Comparison of ENCODE assay signal across 9 cellular contexts in genomic region chr9:127557998-127558546, GRCh38. TPM values are rescaled to one million over a fixed set of nuclear protein-coding genes. Genes with fewer than 3 reads are reported as not detected.
DNase-seq lines count a peak whose midpoint lies in the region; ATAC-seq, FAIRE-seq and TF ChIP-seq lines count a peak whose summit lies in the region.
"Had no signal": no experiment of that assay in that cellular context is flagged by ENCODE, and none has a peak within 500 bp of the region (broad histone marks: within the 10 kb centered on the region; RNA-seq: fewer than 3 reads in every experiment).

No MANE protein-coding gene starts in this region.

- no peak for TF ChIP-seq CTCF in left lung (IDR thresholded peaks at IDR 0.05)

- peaks cover 18% of the 10 kb centered on the region for H3K36me3 Mint-ChIP-seq in activated CD4-positive, alpha-beta T cell treated with anti-CD3 and anti-CD28 coated beads, Interleukin-2, amount 10 ng/mL, durations not matched to agents 24 days and 14 days (ENCODE audit: low read depth)
- H3K36me3 Mint-ChIP-seq in activated CD4-positive, alpha-beta T cell treated with anti-CD3 and anti-CD28 coated beads for 36 hours (ENCODE audit: low read depth), result no peaks in the 10 kb centered on the region
- H3K36me3 Mint-ChIP-seq in activated naive CD8-positive, alpha-beta T cell treated with anti-CD3 and anti-CD28 coated beads, Interleukin-2, amount 50 U/mL, for 24 hours (ENCODE audit: low read depth), result no peaks in the 10 kb centered on the region

- H3K27me3 Mint-ChIP-seq in activated CD4-positive, alpha-beta T cell treated with anti-CD3 and anti-CD28 coated beads, Interleukin-2, amount 10 ng/mL, durations not matched to agents 24 days and 14 days, result no peaks in the 10 kb centered on the region
- H3K27me3 Mint-ChIP-seq in activated CD4-positive, alpha-beta T cell treated with anti-CD3 and anti-CD28 coated beads for 36 hours, result no peaks in the 10 kb centered on the region
- no peaks in the 10 kb centered on the region for H3K27me3 Mint-ChIP-seq in activated naive CD8-positive, alpha-beta T cell treated with anti-CD3 and anti-CD28 coated beads, Interleukin-2, amount 50 U/mL, for 24 hours

- peaks cover 0 to 29% of the 10 kb centered on the region in 2 donors for H3K36me3 ChIP-seq in left lung
- no peaks in the 10 kb centered on the region for H3K36me3 ChIP-seq in thymus (ENCODE audit: control insufficient read depth, insufficient read depth)

- WGBS in thymus, result 90% methylated on average over 11 of the region's 11 CpGs

- H3K27ac Mint-ChIP-seq in activated CD4-positive, alpha-beta T cell treated with anti-CD3 and anti-CD28 coated beads, Interleukin-2, amount 10 ng/mL, durations not matched to agents 24 days and 14 days, result peak overlapping the region; percentile 51
- H3K27ac Mint-ChIP-seq in activated CD4-positive, alpha-beta T cell treated with anti-CD3 and anti-CD28 coated beads for 36 hours, result no peak overlapping the region
- peak overlapping the region; percentile 42 for H3K27ac Mint-ChIP-seq in activated naive CD8-positive, alpha-beta T cell treated with anti-CD3 and anti-CD28 coated beads, Interleukin-2, amount 50 U/mL, for 24 hours

- H3K27me3 ChIP-seq in left lung (no peaks in the 10 kb centered on the region), thymus (ENCODE audit: control insufficient read depth, insufficient read depth) (no peaks in the 10 kb centered on the region)

- peak overlapping the region; percentile 80 to 90 for H3K27ac ChIP-seq in left lung
- H3K27ac ChIP-seq in thymus (ENCODE audit: low read depth), result peak overlapping the region; percentile 11

- POLR2A ChIA-PET in activated CD4-positive, alpha-beta T cell treated with anti-CD3 and anti-CD28 coated beads for 36 hours (lab: Charles Lee), result no interaction called here

- H3K4me1 ChIP-seq in left lung (peaks cover 70 to 100% of the 10 kb centered on the region in 2 donors), thymus (ENCODE audit: control insufficient read depth, insufficient read depth, low read length) (peaks cover 19% of the 10 kb centered on the region)

- FAIRE-seq in GM12891 (lab: Jason Lieb, UNC), result no peak

- H3K4me3 Mint-ChIP-seq in activated CD4-positive, alpha-beta T cell treated with anti-CD3 and anti-CD28 coated beads, Interleukin-2, amount 10 ng/mL, durations not matched to agents 24 days and 14 days, result peak overlapping the region; percentile 21
- no peak overlapping the region for H3K4me3 Mint-ChIP-seq in activated CD4-positive, alpha-beta T cell treated with anti-CD3 and anti-CD28 coated beads for 36 hours
- no peak overlapping the region for H3K4me3 Mint-ChIP-seq in activated naive CD8-positive, alpha-beta T cell treated with anti-CD3 and anti-CD28 coated beads, Interleukin-2, amount 50 U/mL, for 24 hours

- H3K9me3 Mint-ChIP-seq in activated CD4-positive, alpha-beta T cell treated with anti-CD3 and anti-CD28 coated beads, Interleukin-2, amount 10 ng/mL, durations not matched to agents 24 days and 14 days, result no peaks in the 10 kb centered on the region
- no peaks in the 10 kb centered on the region for H3K9me3 Mint-ChIP-seq in activated CD4-positive, alpha-beta T cell treated with anti-CD3 and anti-CD28 coated beads for 36 hours (ENCODE audit: low read depth)
- no peaks in the 10 kb centered on the region for H3K9me3 Mint-ChIP-seq in activated naive CD8-positive, alpha-beta T cell treated with anti-CD3 and anti-CD28 coated beads, Interleukin-2, amount 50 U/mL, for 24 hours

- peaks cover 80% of the 10 kb centered on the region for H3K4me1 Mint-ChIP-seq in activated CD4-positive, alpha-beta T cell treated with anti-CD3 and anti-CD28 coated beads, Interleukin-2, amount 10 ng/mL, durations not matched to agents 24 days and 14 days
- peaks cover 33% of the 10 kb centered on the region for H3K4me1 Mint-ChIP-seq in activated CD4-positive, alpha-beta T cell treated with anti-CD3 and anti-CD28 coated beads for 36 hours
- peaks cover 56% of the 10 kb centered on the region for H3K4me1 Mint-ChIP-seq in activated naive CD8-positive, alpha-beta T cell treated with anti-CD3 and anti-CD28 coated beads, Interleukin-2, amount 50 U/mL, for 24 hours

- TF ChIP-seq POLR2A in GM12891 (IDR thresholded peaks at IDR 0.05; ENCODE audit: low read depth, low read length), result no peak

- no peak for ATAC-seq in activated CD4-positive, alpha-beta T cell treated with anti-CD3 and anti-CD28 coated beads for 36 hours
- ATAC-seq in activated naive CD8-positive, alpha-beta T cell treated with anti-CD3 and anti-CD28 coated beads, Interleukin-2, amount 50 U/mL, for 24 hours, result no peak
- ATAC-seq in left lung, result no peak
- no peak for ATAC-seq in GM21447 (IDR thresholded peaks at IDR 0.05; ENCODE audit: unreplicated experiment)

- H3K4me3 ChIP-seq in left lung (no peak overlapping the region), thymus (ENCODE audit: low read length) (no peak overlapping the region)

- no peak for DNase-seq in activated CD4-positive, alpha-beta T cell treated with anti-CD3 and anti-CD28 coated beads, Interleukin-2, amount 10 ng/mL, durations not matched to agents 24 days and 14 days
- DNase-seq in activated CD4-positive, alpha-beta T cell treated with anti-CD3 and anti-CD28 coated beads for 36 hours, result no peak
- no peak for DNase-seq in activated naive CD8-positive, alpha-beta T cell treated with anti-CD3 and anti-CD28 coated beads, Interleukin-2, amount 50 U/mL, for 24 hours
- DNase-seq in left lung (no peak), NCI-H524 (lab: John Stamatoyannopoulos, UW) (no peak), GM12891 (ENCODE audit: insufficient read length, low spot score) (no peak)
- DNase-seq: stimulated activated CD4-positive, alpha-beta T cell treated with anti-CD3 and anti-CD28 coated beads, Interleukin-1b, Interleukin-23, amount 100 ng/mL, for 48 hours had no signal

- intact Hi-C loops in activated CD4-positive, alpha-beta T cell treated with anti-CD3 and anti-CD28 coated beads, Interleukin-2, amount 10 ng/mL, durations not matched to agents 24 days and 14 days (cut with micrococcal nuclease), result no loop called here
- intact Hi-C loops in activated CD4-positive, alpha-beta T cell treated with anti-CD3 and anti-CD28 coated beads for 36 hours (cut with DNase I, micrococcal nuclease), result no loop called here
- intact Hi-C loops in left lung (cut with DNase I), result no loop called here

- no peaks in the 10 kb centered on the region for H3K9me3 ChIP-seq in left lung
- H3K9me3 ChIP-seq in thymus (ENCODE audit: control insufficient read depth), result no peaks in the 10 kb centered on the region

- CTCF ChIA-PET in activated CD4-positive, alpha-beta T cell treated with anti-CD3 and anti-CD28 coated beads for 36 hours (lab: Charles Lee), result interaction anchor here (0.6 to 1.6 kb wide), 5 partner anchors 29 to 342 kb away, joined by 3 to 4 read pairs (median 3); partner anchors contain the start of gene TOR2A

TF ChIP-seq in GM12891, 5 proteins besides CTCF, POLR2A, EP300 and RAD21:
- TF ChIP-seq SPI1 (IDR thresholded peaks at IDR 0.05; ENCODE audit: low read depth, low read length) (no peak), POLR2AphosphoS5 (IDR thresholded peaks at IDR 0.05; ENCODE audit: low read depth, low read length) (no peak), POU2F2 (IDR thresholded peaks at IDR 0.05; ENCODE audit: low read depth, low read length) (no peak), PAX5 (IDR thresholded peaks at IDR 0.05; ENCODE audit: insufficient read depth, low read length, severe bottlenecking) (no peak), TAF1 (IDR thresholded peaks at IDR 0.05; ENCODE audit: low read depth, low read length) (no peak)

RNA-seq across cellular contexts. Expression of gene STXBP1, which starts 54.0 kb away (rescaled TPM):
- total RNA-seq in activated CD4-positive, alpha-beta T cell treated with anti-CD3 and anti-CD28 coated beads, Interleukin-2, amount 10 ng/mL, durations not matched to agents 24 days and 14 days, result 26.5 and 31.1 TPM in 2 replicates
- 10 to 100 TPM; 15.9 to 18.1 TPM for total RNA-seq in activated CD4-positive, alpha-beta T cell treated with anti-CD3 and anti-CD28 coated beads for 36 hours
- total RNA-seq in left lung, result 10 to 100 TPM; 63.0 to 76.7 TPM
- polyA plus RNA-seq in thymus, result 10.2 TPM
- polyA plus RNA-seq in GM12891 (2012; ENCODE audit: low read depth, missing spikeins), result 0.59 TPM
